ENCODE assay signal across 18 cellular contexts in the genomic region with DNA sequence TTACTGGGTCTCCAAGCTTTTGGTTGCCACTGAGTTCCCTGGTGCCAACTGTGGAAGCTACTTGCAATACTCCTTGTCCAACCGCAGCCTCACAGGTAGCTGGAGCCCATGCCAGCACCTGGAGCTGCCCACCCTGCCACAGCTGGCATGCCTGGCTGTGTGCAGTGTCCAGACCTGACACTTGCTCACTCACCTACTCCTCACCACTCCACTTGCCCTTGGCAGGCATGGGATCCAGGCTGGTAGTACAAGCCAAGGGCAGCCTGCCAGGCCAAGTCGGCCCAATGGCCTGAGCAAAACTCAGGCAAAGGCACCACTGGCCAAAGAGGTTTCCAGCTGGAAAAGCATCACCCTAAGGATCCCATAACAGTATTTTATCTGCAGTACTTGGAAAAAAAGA.
"Had no signal": no experiment of that assay in that cellular context is flagged by ENCODE, and none has a peak within 500 bp of the region (broad histone marks: within the 10 kb centered on the region; RNA-seq: fewer than 3 reads in every experiment).

No MANE protein-coding gene starts in this region.

- ATAC-seq: activated T-helper 17 cell treated with anti-CD3 and anti-CD28 coated beads, Interleukin-2, amount 50 U/mL, for 72 hours; left lung; mucosa of descending colon; SK-N-SH treated with all-trans-retinoic acid at 6 μM for 48 hours; T-cell; WTC11 had no signal

- H3K4me1 ChIP-seq: esophagus muscularis mucosa, left lung, suprapubic skin, transverse colon had no signal

- H3K27ac ChIP-seq: coronary artery, esophagus muscularis mucosa, gastrocnemius medialis, left lung, suprapubic skin, transverse colon had no signal

- DNase-seq: activated naive CD4-positive, alpha-beta T cell treated with Interleukin-2 at 50 U/mL for 16 hours; activated naive CD8-positive, alpha-beta T cell treated with anti-CD3 and anti-CD28 coated beads, Interleukin-2, amount 10 ng/mL, durations not matched to agents 7 days and 5 days; activated T-cell treated with anti-CD3 and anti-CD28 coated beads, Interleukin-2, amount 50 U/mL, for 1 hour; cerebellar nuclear complex; mucosa of descending colon; nephron progenitor cell; stimulated activated CD4-positive, alpha-beta T cell treated with anti-CD3 and anti-CD28 coated beads, Interleukin-4, amount 100 ng/mL, for 4 hours; stimulated activated naive CD8-positive, alpha-beta T cell treated with anti-CD3 and anti-CD28 coated beads, Interleukin-15, amount 100 ng/mL, for 72 hours; T-cell; transverse colon had no signal

- H3K36me3 ChIP-seq: esophagus muscularis mucosa, gastrocnemius medialis, left lung, suprapubic skin, transverse colon had no signal

- H3K27me3 ChIP-seq: esophagus muscularis mucosa, gastrocnemius medialis, left lung, suprapubic skin, transverse colon had no signal

- H3K4me3 ChIP-seq: coronary artery, esophagus muscularis mucosa, gastrocnemius medialis, left lung, mucosa of descending colon, suprapubic skin, transverse colon had no signal

- H3K9me3 ChIP-seq: esophagus muscularis mucosa, gastrocnemius medialis, mucosa of descending colon, suprapubic skin, transverse colon had no signal
